ENCODE assay signal across 1 cellular context in genomic region chr19:10653482-10653731, GRCh38.
A peak's percentile ranks its signal among the peaks of the same experiment; 100 is the strongest.
TF ChIP-seq lines count a peak whose summit lies in the region.

No MANE protein-coding gene starts in this region.

TF ChIP-seq in GM12878, 131 proteins besides CTCF, POLR2A, EP300 and RAD21:
- TF ChIP-seq CREM (IDR thresholded peaks at IDR 0.05; ENCODE audit: low read depth) (no peak), STAT3 (IDR thresholded peaks at IDR 0.05; ENCODE audit: low read depth, low read length) (no peak), YBX1 (IDR thresholded peaks at IDR 0.05) (no peak), ASH2L (IDR thresholded peaks at IDR 0.05; ENCODE audit: borderline replicate concordance, low read depth) (no peak), BACH1 (IDR thresholded peaks at IDR 0.05; ENCODE audit: borderline replicate concordance) (0 out of 2 replicates have a peak, but pooled peaks have one; percentile 10), ATF3 (IDR thresholded peaks at IDR 0.05; ENCODE audit: borderline replicate concordance, extremely low read depth, low read depth, low read length) (no peak), TCF12 (IDR thresholded peaks at IDR 0.05; ENCODE audit: low read depth, low read length) (no peak), EGR1 (IDR thresholded peaks at IDR 0.05; ENCODE audit: borderline replicate concordance in 1 of 2, low read depth in 2 of 2, low read length in 2 of 2) (no peak), CHD2 (IDR thresholded peaks at IDR 0.05; ENCODE audit: borderline replicate concordance, low read depth, low read length) (no peak), LARP7 (IDR thresholded peaks at IDR 0.05) (peak; percentile 78), USF1 (IDR thresholded peaks at IDR 0.05; ENCODE audit: borderline replicate concordance, extremely low read length, insufficient read depth, low read depth, low read length) (no peak), CHD1 (IDR thresholded peaks at IDR 0.05; ENCODE audit: low read depth, low read length) (0 out of 2 replicates have a peak, but pooled peaks have one; percentile 59), E2F4 (IDR thresholded peaks at IDR 0.05; ENCODE audit: low read depth, low read length) (no peak), NR2C2 (IDR thresholded peaks at IDR 0.05; ENCODE audit: borderline replicate concordance, control insufficient read depth, insufficient read length, low read depth) (no peak), ZNF622 (IDR thresholded peaks at IDR 0.05) (no peak), NKRF (conservative IDR thresholded peaks at IDR 0.05) (peak; percentile 87), HDGF (IDR thresholded peaks at IDR 0.05) (no peak), TCF3 (IDR thresholded peaks at IDR 0.05; ENCODE audit: borderline replicate concordance, insufficient read depth, low read depth, low read length) (no peak), MLLT1 (IDR thresholded peaks at IDR 0.05) (0 out of 2 replicates have a peak, but pooled peaks have one; percentile 75), EZH2 (IDR thresholded peaks at IDR 0.05; ENCODE audit: borderline replicate concordance, control insufficient read depth, low read depth, low read length) (no peak), CREB1 (IDR thresholded peaks at IDR 0.05; ENCODE audit: low read depth) (no peak), PBX3 (IDR thresholded peaks at IDR 0.05; ENCODE audit: insufficient replicate concordance, low read depth, low read length) (no peak), FOXK2 (IDR thresholded peaks at IDR 0.05) (no peak), POU2F2 (IDR thresholded peaks at IDR 0.05; ENCODE audit: borderline replicate concordance, low read depth, low read length) (no peak), ETV6 (conservative IDR thresholded peaks at IDR 0.05 in 1 of 2, IDR thresholded peaks at IDR 0.05 in 1 of 2; ENCODE audit: borderline replicate concordance in 1 of 2, low read depth in 1 of 2) (no peak), GABPA (IDR thresholded peaks at IDR 0.05; ENCODE audit: low read depth) (no peak), CHD4 (IDR thresholded peaks at IDR 0.05) (no peak), FOXM1 (IDR thresholded peaks at IDR 0.05; ENCODE audit: low read depth, low read length) (no peak), SUPT20H (IDR thresholded peaks at IDR 0.05; ENCODE audit: borderline replicate concordance, control insufficient read depth, low read depth, low read length) (no peak), HDAC2 (IDR thresholded peaks at IDR 0.05) (no peak), BCLAF1 (IDR thresholded peaks at IDR 0.05) (peak; percentile 13; the same call in 1 of the 2 replicates), NR2F1 (conservative IDR thresholded peaks at IDR 0.05) (no peak), IKZF1 (conservative IDR thresholded peaks at IDR 0.05) (no peak), PAX8 (IDR thresholded peaks at IDR 0.05) (no peak), POLR2AphosphoS5 (IDR thresholded peaks at IDR 0.05; ENCODE audit: low read length) (peak; percentile 97), MTA3 (IDR thresholded peaks at IDR 0.05; ENCODE audit: borderline replicate concordance, low read length) (no peak), SUZ12 (IDR thresholded peaks at IDR 0.05; ENCODE audit: unreplicated experiment) (no peak), CEBPB (IDR thresholded peaks at IDR 0.05; ENCODE audit: borderline replicate concordance in 1 of 2, low read depth in 2 of 2, low read length in 2 of 2) (no peak), ZZZ3 (IDR thresholded peaks at IDR 0.05; ENCODE audit: control insufficient read depth, insufficient read length, low read depth) (no peak), TAF1 (IDR thresholded peaks at IDR 0.05; ENCODE audit: borderline replicate concordance, low read depth, low read length) (no peak), DPF2 (IDR thresholded peaks at IDR 0.05) (no peak), SREBF1 (IDR thresholded peaks at IDR 0.05; ENCODE audit: low read length) (no peak)
- TF ChIP-seq, protein P1, sequence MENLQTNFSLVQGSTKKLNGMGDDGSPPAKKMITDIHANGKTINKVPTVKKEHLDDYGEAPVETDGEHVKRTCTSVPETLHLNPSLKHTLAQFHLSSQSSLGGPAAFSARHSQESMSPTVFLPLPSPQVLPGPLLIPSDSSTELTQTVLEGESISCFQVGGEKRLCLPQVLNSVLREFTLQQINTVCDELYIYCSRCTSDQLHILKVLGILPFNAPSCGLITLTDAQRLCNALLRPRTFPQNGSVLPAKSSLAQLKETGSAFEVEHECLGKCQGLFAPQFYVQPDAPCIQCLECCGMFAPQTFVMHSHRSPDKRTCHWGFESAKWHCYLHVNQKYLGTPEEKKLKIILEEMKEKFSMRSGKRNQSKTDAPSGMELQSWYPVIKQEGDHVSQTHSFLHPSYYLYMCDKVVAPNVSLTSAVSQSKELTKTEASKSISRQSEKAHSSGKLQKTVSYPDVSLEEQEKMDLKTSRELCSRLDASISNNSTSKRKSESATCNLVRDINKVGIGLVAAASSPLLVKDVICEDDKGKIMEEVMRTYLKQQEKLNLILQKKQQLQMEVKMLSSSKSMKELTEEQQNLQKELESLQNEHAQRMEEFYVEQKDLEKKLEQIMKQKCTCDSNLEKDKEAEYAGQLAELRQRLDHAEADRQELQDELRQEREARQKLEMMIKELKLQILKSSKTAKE (IDR thresholded peaks at IDR 0.05; ENCODE audit: low read depth, poor library complexity, severe bottlenecking): no peak
- TF ChIP-seq, protein P2, sequence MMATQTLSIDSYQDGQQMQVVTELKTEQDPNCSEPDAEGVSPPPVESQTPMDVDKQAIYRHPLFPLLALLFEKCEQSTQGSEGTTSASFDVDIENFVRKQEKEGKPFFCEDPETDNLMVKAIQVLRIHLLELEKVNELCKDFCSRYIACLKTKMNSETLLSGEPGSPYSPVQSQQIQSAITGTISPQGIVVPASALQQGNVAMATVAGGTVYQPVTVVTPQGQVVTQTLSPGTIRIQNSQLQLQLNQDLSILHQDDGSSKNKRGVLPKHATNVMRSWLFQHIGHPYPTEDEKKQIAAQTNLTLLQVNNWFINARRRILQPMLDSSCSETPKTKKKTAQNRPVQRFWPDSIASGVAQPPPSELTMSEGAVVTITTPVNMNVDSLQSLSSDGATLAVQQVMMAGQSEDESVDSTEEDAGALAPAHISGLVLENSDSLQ (IDR thresholded peaks at IDR 0.05): no peak
